ENCODE assay signal across 1 cellular context in the genomic region with DNA sequence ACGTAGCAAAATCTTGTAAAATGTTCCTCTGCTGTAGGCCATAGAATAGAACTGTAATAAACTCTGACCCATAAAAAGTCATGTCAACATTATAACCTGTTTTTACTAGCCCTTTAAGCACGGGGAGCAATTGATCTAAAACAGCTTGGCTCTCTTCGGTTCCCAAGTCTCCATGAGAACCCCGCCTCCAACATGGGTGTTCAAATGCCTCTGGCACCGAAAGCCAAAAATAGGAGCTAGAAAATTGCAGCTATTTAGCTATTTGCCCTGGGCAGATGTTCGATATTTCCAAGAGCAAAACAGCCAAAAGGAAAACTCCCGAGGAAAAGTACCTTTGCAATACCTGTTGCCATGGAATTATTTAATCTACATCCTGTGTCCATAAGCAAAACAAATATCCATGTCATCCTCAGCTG.
TF ChIP-seq lines count a peak whose summit lies in the region.

No MANE protein-coding gene starts in this region.

TF ChIP-seq in GM23338, 12 proteins besides CTCF, POLR2A, EP300 and RAD21 (continued from another document):
- TF ChIP-seq, protein P1, sequence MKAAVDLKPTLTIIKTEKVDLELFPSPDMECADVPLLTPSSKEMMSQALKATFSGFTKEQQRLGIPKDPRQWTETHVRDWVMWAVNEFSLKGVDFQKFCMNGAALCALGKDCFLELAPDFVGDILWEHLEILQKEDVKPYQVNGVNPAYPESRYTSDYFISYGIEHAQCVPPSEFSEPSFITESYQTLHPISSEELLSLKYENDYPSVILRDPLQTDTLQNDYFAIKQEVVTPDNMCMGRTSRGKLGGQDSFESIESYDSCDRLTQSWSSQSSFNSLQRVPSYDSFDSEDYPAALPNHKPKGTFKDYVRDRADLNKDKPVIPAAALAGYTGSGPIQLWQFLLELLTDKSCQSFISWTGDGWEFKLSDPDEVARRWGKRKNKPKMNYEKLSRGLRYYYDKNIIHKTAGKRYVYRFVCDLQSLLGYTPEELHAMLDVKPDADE (IDR thresholded peaks at IDR 0.05), result no peak
- TF ChIP-seq, protein P2, sequence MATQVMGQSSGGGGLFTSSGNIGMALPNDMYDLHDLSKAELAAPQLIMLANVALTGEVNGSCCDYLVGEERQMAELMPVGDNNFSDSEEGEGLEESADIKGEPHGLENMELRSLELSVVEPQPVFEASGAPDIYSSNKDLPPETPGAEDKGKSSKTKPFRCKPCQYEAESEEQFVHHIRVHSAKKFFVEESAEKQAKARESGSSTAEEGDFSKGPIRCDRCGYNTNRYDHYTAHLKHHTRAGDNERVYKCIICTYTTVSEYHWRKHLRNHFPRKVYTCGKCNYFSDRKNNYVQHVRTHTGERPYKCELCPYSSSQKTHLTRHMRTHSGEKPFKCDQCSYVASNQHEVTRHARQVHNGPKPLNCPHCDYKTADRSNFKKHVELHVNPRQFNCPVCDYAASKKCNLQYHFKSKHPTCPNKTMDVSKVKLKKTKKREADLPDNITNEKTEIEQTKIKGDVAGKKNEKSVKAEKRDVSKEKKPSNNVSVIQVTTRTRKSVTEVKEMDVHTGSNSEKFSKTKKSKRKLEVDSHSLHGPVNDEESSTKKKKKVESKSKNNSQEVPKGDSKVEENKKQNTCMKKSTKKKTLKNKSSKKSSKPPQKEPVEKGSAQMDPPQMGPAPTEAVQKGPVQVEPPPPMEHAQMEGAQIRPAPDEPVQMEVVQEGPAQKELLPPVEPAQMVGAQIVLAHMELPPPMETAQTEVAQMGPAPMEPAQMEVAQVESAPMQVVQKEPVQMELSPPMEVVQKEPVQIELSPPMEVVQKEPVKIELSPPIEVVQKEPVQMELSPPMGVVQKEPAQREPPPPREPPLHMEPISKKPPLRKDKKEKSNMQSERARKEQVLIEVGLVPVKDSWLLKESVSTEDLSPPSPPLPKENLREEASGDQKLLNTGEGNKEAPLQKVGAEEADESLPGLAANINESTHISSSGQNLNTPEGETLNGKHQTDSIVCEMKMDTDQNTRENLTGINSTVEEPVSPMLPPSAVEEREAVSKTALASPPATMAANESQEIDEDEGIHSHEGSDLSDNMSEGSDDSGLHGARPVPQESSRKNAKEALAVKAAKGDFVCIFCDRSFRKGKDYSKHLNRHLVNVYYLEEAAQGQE (IDR thresholded peaks at IDR 0.05; ENCODE audit: unreplicated experiment), result no peak
